In genomic region chr1:172345077-172345476, GRCh38 we compare ENCODE assay signal across 1 cellular context.
TF ChIP-seq lines count a peak whose summit lies in the region.

No MANE protein-coding gene starts in this region.

TF ChIP-seq in GM12878, 131 proteins besides CTCF, POLR2A, EP300 and RAD21 (continued from another document):
- TF ChIP-seq CEBPZ (IDR thresholded peaks at IDR 0.05; ENCODE audit: low read depth, low read length), result no peak
- TF ChIP-seq CREM (IDR thresholded peaks at IDR 0.05; ENCODE audit: low read depth), result no peak
- peak; percentile 44; the same call in 1 of the 2 replicates for TF ChIP-seq ZNF687 (IDR thresholded peaks at IDR 0.05)
- TF ChIP-seq MEF2B (IDR thresholded peaks at IDR 0.05; ENCODE audit: partially characterized antibody, poor library complexity, severe bottlenecking), result peak; percentile 35
- TF ChIP-seq YY1 (IDR thresholded peaks at IDR 0.05; ENCODE audit: low read depth, low read length), result no peak
- TF ChIP-seq MTA3 (IDR thresholded peaks at IDR 0.05; ENCODE audit: borderline replicate concordance, low read length), result no peak
- TF ChIP-seq HDAC6 (IDR thresholded peaks at IDR 0.05; ENCODE audit: unreplicated experiment), result no peak
- no peak for TF ChIP-seq TARDBP (IDR thresholded peaks at IDR 0.05; ENCODE audit: borderline replicate concordance)
- no peak for TF ChIP-seq TCF7 (IDR thresholded peaks at IDR 0.05; ENCODE audit: borderline replicate concordance)
- TF ChIP-seq FOXK2 (IDR thresholded peaks at IDR 0.05), result no peak
- TF ChIP-seq CHD4 (IDR thresholded peaks at IDR 0.05), result no peak
- TF ChIP-seq SPI1 (IDR thresholded peaks at IDR 0.05; ENCODE audit: borderline replicate concordance, insufficient read depth, low read depth, low read length), result no peak
- no peak for TF ChIP-seq PAX8 (IDR thresholded peaks at IDR 0.05)
- TF ChIP-seq KLF5 (IDR thresholded peaks at IDR 0.05; ENCODE audit: partially characterized antibody), result no peak
- no peak for TF ChIP-seq CREB1 (IDR thresholded peaks at IDR 0.05; ENCODE audit: low read depth)
TF ChIP-seq in GM12878: peak in this region for 8.
